2 cellular contexts compared by ENCODE assay signal in the genomic region with DNA sequence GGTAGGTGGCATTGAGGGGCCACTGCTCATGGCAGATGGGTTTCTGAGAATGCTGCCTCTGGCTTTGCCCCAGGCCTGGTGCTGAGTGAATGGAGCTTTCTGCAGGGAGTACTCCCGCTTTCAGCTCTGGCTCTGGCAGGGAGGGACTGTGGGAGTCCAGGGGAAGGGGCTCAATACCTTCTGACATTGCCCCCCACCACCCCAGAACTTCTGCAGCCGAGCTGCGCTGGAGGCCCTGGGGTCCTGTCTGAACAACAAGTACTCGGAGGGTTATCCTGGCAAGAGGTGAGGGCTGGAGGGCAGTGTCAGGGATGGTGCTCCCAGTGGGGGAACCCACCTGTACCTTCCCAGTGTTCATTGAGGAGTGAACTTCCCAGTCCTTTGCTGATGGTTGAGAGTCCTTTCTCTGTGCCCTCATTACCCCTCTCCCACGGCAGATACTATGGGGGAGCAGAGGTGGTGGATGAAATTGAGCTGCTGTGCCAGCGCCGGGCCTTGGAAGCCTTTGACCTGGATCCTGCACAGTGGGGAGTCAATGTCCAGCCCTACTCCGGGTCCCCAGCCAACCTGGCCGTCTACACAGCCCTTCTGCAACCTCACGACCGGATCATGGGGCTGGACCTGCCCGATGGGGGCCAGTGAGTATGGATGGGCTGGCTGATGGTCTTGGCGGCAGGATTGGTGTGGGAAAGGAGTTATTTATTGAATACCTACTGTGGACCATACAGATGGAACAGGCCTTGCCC.
TF ChIP-seq lines count a peak whose summit lies in the region.

No MANE protein-coding gene starts in this region.

TF ChIP-seq in HCT116, 20 proteins besides CTCF, POLR2A, EP300 and RAD21 (continued from another document):
- TF ChIP-seq POLR2AphosphoS5 (IDR thresholded peaks at IDR 0.05; ENCODE audit: low read depth, low read length) (no peak), SRF (IDR thresholded peaks at IDR 0.05; ENCODE audit: low read depth) (no peak), MAX (IDR thresholded peaks at IDR 0.05) (no peak), ATF3 (IDR thresholded peaks at IDR 0.05) (no peak), ZNF274 (IDR thresholded peaks at IDR 0.05; ENCODE audit: low read depth, low read length) (no peak), YY1 (IDR thresholded peaks at IDR 0.05; ENCODE audit: extremely low read depth, insufficient replicate concordance, low read depth, low read length) (no peak), ELF1 (IDR thresholded peaks at IDR 0.05; ENCODE audit: borderline replicate concordance, low read depth) (no peak), SP1 (IDR thresholded peaks at IDR 0.05; ENCODE audit: low read depth) (no peak), EZH2phosphoT487 (IDR thresholded peaks at IDR 0.05; ENCODE audit: borderline replicate concordance) (no peak), CBX3 (IDR thresholded peaks at IDR 0.05; ENCODE audit: low read depth) (no peak)

TF ChIP-seq in liver, 16 proteins besides CTCF, POLR2A, EP300 and RAD21 (continued from another document):
- TF ChIP-seq JUND (IDR thresholded peaks at IDR 0.05): no peak
- peak; percentile 44 to 51 for TF ChIP-seq HNF4A (conservative IDR thresholded peaks at IDR 0.05)
- TF ChIP-seq RXRA (IDR thresholded peaks at IDR 0.05): peak; percentile 53 to 64
